In the genomic region with DNA sequence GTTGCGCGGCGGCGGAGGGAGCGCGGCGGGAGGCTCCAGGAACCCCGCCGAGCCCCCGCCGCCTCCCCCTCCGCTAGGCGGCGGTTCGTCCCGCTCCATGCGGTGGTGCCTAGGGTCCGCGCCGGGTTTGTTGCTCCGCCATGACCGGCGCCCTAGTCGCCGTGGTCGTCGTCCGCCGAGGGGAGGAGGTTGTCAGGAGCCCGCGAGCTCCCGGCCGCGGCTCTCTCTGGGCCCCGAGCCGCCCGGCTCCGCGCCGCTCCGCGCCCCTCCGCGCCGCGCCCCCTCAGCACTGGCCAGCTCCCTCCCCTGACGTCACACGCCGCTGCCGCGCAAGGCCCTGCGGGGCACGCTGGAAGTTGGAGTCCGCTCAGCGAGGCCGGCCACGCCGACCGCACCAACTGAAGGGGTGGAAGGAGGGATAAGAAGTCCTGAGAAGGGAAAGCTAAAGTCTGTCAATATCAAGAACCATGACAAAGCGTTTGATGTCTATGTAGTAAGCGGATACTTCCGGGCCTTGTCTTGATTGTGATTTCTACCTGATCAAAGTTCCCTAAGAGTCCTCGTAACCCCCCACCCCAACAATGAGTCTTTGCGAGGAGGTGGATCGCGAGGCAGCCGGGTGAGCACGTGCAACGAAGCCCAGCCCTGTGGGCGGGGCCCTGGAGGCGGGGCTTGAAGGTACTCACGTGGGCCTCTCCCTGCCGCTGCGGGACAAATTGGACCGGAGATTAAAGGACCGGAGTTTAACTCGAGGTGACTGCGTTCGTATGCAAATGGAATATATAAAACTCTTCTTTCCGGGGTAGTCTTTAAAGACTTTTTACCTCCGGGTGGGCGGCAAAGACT, we compare ENCODE assay signal across 1 cellular context.
A peak's percentile ranks its signal among the peaks of the same experiment; 100 is the strongest.
TF ChIP-seq lines count a peak whose summit lies in the region.

A gene (minus strand): TSS at position 291 of the 846 bp plus-strand sequence.

TF ChIP-seq in K562, 482 proteins besides CTCF, POLR2A, EP300 and RAD21 (continued from another document and continues in another):
- TF ChIP-seq, protein P1, sequence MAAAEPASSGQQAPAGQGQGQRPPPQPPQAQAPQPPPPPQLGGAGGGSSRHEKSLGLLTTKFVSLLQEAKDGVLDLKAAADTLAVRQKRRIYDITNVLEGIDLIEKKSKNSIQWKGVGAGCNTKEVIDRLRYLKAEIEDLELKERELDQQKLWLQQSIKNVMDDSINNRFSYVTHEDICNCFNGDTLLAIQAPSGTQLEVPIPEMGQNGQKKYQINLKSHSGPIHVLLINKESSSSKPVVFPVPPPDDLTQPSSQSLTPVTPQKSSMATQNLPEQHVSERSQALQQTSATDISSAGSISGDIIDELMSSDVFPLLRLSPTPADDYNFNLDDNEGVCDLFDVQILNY (CRISPR knock-in tag; IDR thresholded peaks at IDR 0.05): no peak
- TF ChIP-seq SRSF7 (optimal IDR thresholded peaks at IDR 0.05; ENCODE audit: low read depth, low read length): no peak
- no peak for TF ChIP-seq NCOA2 (IDR thresholded peaks at IDR 0.05; ENCODE audit: partially characterized antibody in 2 of 2)
- TF ChIP-seq, protein P2, sequence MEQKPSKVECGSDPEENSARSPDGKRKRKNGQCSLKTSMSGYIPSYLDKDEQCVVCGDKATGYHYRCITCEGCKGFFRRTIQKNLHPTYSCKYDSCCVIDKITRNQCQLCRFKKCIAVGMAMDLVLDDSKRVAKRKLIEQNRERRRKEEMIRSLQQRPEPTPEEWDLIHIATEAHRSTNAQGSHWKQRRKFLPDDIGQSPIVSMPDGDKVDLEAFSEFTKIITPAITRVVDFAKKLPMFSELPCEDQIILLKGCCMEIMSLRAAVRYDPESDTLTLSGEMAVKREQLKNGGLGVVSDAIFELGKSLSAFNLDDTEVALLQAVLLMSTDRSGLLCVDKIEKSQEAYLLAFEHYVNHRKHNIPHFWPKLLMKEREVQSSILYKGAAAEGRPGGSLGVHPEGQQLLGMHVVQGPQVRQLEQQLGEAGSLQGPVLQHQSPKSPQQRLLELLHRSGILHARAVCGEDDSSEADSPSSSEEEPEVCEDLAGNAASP (IDR thresholded peaks at IDR 0.05): no peak
- no peak for TF ChIP-seq YBX1 (IDR thresholded peaks at IDR 0.05)
- TF ChIP-seq, protein P3, sequence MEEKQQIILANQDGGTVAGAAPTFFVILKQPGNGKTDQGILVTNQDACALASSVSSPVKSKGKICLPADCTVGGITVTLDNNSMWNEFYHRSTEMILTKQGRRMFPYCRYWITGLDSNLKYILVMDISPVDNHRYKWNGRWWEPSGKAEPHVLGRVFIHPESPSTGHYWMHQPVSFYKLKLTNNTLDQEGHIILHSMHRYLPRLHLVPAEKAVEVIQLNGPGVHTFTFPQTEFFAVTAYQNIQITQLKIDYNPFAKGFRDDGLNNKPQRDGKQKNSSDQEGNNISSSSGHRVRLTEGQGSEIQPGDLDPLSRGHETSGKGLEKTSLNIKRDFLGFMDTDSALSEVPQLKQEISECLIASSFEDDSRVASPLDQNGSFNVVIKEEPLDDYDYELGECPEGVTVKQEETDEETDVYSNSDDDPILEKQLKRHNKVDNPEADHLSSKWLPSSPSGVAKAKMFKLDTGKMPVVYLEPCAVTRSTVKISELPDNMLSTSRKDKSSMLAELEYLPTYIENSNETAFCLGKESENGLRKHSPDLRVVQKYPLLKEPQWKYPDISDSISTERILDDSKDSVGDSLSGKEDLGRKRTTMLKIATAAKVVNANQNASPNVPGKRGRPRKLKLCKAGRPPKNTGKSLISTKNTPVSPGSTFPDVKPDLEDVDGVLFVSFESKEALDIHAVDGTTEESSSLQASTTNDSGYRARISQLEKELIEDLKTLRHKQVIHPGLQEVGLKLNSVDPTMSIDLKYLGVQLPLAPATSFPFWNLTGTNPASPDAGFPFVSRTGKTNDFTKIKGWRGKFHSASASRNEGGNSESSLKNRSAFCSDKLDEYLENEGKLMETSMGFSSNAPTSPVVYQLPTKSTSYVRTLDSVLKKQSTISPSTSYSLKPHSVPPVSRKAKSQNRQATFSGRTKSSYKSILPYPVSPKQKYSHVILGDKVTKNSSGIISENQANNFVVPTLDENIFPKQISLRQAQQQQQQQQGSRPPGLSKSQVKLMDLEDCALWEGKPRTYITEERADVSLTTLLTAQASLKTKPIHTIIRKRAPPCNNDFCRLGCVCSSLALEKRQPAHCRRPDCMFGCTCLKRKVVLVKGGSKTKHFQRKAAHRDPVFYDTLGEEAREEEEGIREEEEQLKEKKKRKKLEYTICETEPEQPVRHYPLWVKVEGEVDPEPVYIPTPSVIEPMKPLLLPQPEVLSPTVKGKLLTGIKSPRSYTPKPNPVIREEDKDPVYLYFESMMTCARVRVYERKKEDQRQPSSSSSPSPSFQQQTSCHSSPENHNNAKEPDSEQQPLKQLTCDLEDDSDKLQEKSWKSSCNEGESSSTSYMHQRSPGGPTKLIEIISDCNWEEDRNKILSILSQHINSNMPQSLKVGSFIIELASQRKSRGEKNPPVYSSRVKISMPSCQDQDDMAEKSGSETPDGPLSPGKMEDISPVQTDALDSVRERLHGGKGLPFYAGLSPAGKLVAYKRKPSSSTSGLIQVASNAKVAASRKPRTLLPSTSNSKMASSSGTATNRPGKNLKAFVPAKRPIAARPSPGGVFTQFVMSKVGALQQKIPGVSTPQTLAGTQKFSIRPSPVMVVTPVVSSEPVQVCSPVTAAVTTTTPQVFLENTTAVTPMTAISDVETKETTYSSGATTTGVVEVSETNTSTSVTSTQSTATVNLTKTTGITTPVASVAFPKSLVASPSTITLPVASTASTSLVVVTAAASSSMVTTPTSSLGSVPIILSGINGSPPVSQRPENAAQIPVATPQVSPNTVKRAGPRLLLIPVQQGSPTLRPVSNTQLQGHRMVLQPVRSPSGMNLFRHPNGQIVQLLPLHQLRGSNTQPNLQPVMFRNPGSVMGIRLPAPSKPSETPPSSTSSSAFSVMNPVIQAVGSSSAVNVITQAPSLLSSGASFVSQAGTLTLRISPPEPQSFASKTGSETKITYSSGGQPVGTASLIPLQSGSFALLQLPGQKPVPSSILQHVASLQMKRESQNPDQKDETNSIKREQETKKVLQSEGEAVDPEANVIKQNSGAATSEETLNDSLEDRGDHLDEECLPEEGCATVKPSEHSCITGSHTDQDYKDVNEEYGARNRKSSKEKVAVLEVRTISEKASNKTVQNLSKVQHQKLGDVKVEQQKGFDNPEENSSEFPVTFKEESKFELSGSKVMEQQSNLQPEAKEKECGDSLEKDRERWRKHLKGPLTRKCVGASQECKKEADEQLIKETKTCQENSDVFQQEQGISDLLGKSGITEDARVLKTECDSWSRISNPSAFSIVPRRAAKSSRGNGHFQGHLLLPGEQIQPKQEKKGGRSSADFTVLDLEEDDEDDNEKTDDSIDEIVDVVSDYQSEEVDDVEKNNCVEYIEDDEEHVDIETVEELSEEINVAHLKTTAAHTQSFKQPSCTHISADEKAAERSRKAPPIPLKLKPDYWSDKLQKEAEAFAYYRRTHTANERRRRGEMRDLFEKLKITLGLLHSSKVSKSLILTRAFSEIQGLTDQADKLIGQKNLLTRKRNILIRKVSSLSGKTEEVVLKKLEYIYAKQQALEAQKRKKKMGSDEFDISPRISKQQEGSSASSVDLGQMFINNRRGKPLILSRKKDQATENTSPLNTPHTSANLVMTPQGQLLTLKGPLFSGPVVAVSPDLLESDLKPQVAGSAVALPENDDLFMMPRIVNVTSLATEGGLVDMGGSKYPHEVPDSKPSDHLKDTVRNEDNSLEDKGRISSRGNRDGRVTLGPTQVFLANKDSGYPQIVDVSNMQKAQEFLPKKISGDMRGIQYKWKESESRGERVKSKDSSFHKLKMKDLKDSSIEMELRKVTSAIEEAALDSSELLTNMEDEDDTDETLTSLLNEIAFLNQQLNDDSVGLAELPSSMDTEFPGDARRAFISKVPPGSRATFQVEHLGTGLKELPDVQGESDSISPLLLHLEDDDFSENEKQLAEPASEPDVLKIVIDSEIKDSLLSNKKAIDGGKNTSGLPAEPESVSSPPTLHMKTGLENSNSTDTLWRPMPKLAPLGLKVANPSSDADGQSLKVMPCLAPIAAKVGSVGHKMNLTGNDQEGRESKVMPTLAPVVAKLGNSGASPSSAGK (IDR thresholded peaks at IDR 0.05): peak; percentile 64; the same call in 1 of the 2 replicates
- TF ChIP-seq ZBTB7A (IDR thresholded peaks at IDR 0.05; ENCODE audit: borderline replicate concordance, control insufficient read depth, low read depth, low read length): peak; percentile 98
- no peak for TF ChIP-seq MYBL2 (IDR thresholded peaks at IDR 0.05; ENCODE audit: low read depth)
- TF ChIP-seq MYBL2 (CRISPR knock-in tag; IDR thresholded peaks at IDR 0.05; ENCODE audit: borderline replicate concordance): no peak
- TF ChIP-seq ETV1 (tag; conservative IDR thresholded peaks at IDR 0.05; ENCODE audit: low read depth): no peak
- TF ChIP-seq, protein P4, sequence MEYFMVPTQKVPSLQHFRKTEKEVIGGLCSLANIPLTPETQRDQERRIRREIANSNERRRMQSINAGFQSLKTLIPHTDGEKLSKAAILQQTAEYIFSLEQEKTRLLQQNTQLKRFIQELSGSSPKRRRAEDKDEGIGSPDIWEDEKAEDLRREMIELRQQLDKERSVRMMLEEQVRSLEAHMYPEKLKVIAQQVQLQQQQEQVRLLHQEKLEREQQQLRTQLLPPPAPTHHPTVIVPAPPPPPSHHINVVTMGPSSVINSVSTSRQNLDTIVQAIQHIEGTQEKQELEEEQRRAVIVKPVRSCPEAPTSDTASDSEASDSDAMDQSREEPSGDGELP (CRISPR knock-in tag; IDR thresholded peaks at IDR 0.05; ENCODE audit: borderline replicate concordance): peak; percentile 67; the same call in 1 of the 2 replicates
- peak; percentile 96 for TF ChIP-seq NUFIP1 (IDR thresholded peaks at IDR 0.05; ENCODE audit: partially characterized antibody)
- peak in 1 of 2 experiments; percentile 89; a peak in 2 of 4 replicates for TF ChIP-seq HDAC1 (IDR thresholded peaks at IDR 0.05)
- TF ChIP-seq ZNF644 (tag; IDR thresholded peaks at IDR 0.05; ENCODE audit: low read depth): no peak
- TF ChIP-seq MAFF (IDR thresholded peaks at IDR 0.05; ENCODE audit: low read length): peak; percentile 80
- TF ChIP-seq CBFA2T3 (IDR thresholded peaks at IDR 0.05): no peak
- no peak for TF ChIP-seq HNRNPLL (IDR thresholded peaks at IDR 0.05; ENCODE audit: low read depth, low read length, poor library complexity, severe bottlenecking)
- no peak for TF ChIP-seq ZKSCAN3 (CRISPR knock-in tag; IDR thresholded peaks at IDR 0.05)
- no peak for TF ChIP-seq CEBPG (CRISPR knock-in tag; IDR thresholded peaks at IDR 0.05)
- no peak for TF ChIP-seq CEBPG (tag; conservative IDR thresholded peaks at IDR 0.05 in 1 of 2, IDR thresholded peaks at IDR 0.05 in 1 of 2)
- TF ChIP-seq, protein P5, sequence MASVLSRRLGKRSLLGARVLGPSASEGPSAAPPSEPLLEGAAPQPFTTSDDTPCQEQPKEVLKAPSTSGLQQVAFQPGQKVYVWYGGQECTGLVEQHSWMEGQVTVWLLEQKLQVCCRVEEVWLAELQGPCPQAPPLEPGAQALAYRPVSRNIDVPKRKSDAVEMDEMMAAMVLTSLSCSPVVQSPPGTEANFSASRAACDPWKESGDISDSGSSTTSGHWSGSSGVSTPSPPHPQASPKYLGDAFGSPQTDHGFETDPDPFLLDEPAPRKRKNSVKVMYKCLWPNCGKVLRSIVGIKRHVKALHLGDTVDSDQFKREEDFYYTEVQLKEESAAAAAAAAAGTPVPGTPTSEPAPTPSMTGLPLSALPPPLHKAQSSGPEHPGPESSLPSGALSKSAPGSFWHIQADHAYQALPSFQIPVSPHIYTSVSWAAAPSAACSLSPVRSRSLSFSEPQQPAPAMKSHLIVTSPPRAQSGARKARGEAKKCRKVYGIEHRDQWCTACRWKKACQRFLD (CRISPR knock-in tag; IDR thresholded peaks at IDR 0.05): no peak; the same call in 1 of the 2 replicates
- TF ChIP-seq, protein P6, sequence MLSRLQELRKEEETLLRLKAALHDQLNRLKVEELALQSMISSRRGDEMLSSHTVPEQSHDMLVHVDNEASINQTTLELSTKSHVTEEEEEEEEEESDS (CRISPR knock-in tag; IDR thresholded peaks at IDR 0.05): no peak
- TF ChIP-seq, protein P7, sequence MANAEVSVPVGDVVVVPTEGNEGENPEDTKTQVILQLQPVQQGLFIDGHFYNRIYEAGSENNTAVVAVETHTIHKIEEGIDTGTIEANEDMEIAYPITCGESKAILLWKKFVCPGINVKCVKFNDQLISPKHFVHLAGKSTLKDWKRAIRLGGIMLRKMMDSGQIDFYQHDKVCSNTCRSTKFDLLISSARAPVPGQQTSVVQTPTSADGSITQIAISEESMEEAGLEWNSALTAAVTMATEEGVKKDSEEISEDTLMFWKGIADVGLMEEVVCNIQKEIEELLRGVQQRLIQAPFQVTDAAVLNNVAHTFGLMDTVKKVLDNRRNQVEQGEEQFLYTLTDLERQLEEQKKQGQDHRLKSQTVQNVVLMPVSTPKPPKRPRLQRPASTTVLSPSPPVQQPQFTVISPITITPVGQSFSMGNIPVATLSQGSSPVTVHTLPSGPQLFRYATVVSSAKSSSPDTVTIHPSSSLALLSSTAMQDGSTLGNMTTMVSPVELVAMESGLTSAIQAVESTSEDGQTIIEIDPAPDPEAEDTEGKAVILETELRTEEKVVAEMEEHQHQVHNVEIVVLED (CRISPR knock-in tag; IDR thresholded peaks at IDR 0.05): peak; percentile 97
- no peak for TF ChIP-seq HDGF (IDR thresholded peaks at IDR 0.05)
- no peak for TF ChIP-seq ZNF239 (CRISPR knock-in tag; IDR thresholded peaks at IDR 0.05)
- no peak for TF ChIP-seq MAFK (IDR thresholded peaks at IDR 0.05; ENCODE audit: low read length)
- TF ChIP-seq PURB (CRISPR knock-in tag; IDR thresholded peaks at IDR 0.05; ENCODE audit: low read depth): no peak
- TF ChIP-seq CHCHD3 (CRISPR knock-in tag; IDR thresholded peaks at IDR 0.05): no peak
- TF ChIP-seq SIX5 (IDR thresholded peaks at IDR 0.05; ENCODE audit: borderline replicate concordance in 1 of 2, insufficient read depth in 1 of 2, low read depth in 1 of 2, low read length in 2 of 2): peak; percentile 84 to 88
- no peak for TF ChIP-seq TCF7 (IDR thresholded peaks at IDR 0.05; ENCODE audit: borderline replicate concordance)
- TF ChIP-seq NBN (IDR thresholded peaks at IDR 0.05; ENCODE audit: low read depth): no peak
- TF ChIP-seq, protein P8, sequence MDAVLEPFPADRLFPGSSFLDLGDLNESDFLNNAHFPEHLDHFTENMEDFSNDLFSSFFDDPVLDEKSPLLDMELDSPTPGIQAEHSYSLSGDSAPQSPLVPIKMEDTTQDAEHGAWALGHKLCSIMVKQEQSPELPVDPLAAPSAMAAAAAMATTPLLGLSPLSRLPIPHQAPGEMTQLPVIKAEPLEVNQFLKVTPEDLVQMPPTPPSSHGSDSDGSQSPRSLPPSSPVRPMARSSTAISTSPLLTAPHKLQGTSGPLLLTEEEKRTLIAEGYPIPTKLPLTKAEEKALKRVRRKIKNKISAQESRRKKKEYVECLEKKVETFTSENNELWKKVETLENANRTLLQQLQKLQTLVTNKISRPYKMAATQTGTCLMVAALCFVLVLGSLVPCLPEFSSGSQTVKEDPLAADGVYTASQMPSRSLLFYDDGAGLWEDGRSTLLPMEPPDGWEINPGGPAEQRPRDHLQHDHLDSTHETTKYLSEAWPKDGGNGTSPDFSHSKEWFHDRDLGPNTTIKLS (IDR thresholded peaks at IDR 0.05; ENCODE audit: borderline replicate concordance, low read depth): peak; percentile 93
- no peak for TF ChIP-seq WHSC1 (IDR thresholded peaks at IDR 0.05; ENCODE audit: low read length)
- no peak for TF ChIP-seq ELF2 (CRISPR knock-in tag; IDR thresholded peaks at IDR 0.05)
- peak; percentile 63; the same call in 1 of the 2 replicates for TF ChIP-seq E2F3 (CRISPR knock-in tag; IDR thresholded peaks at IDR 0.05)
- TF ChIP-seq POLR2AphosphoS2 (IDR thresholded peaks at IDR 0.05; ENCODE audit: low read length): no peak
